28 cellular contexts compared by ENCODE assay signal in genomic region chr1:229042482-229042881, GRCh38.
"Had no signal": no experiment of that assay in that cellular context is flagged by ENCODE, and none has a peak within 500 bp of the region (broad histone marks: within the 10 kb centered on the region; RNA-seq: fewer than 3 reads in every experiment).

No MANE protein-coding gene starts in this region.

- DNase-seq: activated CD4-positive, alpha-beta T cell treated with anti-CD3 and anti-CD28 coated beads for 48 hours; activated CD4-positive, alpha-beta T cell treated with anti-CD3 and anti-CD28 coated beads, Interleukin-2, amount 50 U/mL, for 1 hour; activated CD4-positive, alpha-beta T cell treated with anti-CD3 and anti-CD28 coated beads, Interleukin-2, amount 50 U/mL, for 48 hours; activated CD8-positive, alpha-beta memory T cell treated with anti-CD3 and anti-CD28 coated beads for 24 hours; activated CD8-positive, alpha-beta T cell treated with anti-CD3 and anti-CD28 coated beads for 36 hours; activated gamma-delta T cell treated with Interleukin-2 at 50 U/mL for 16 hours; activated naive CD4-positive, alpha-beta T cell treated with anti-CD3 and anti-CD28 coated beads, Interleukin-2, amount 50 U/mL, for 16 hours; activated naive CD4-positive, alpha-beta T cell treated with Interleukin-2 at 50 U/mL for 16 hours; activated T-cell treated with anti-CD3 and anti-CD28 coated beads, Interleukin-2, amount 50 U/mL, for 72 hours; amniotic stem cell; anterior cingulate cortex; brain microvascular endothelial cell; dorsolateral prefrontal cortex; effector memory CD4-positive, alpha-beta T cell; erythroblast; esophagus squamous epithelium; foreskin melanocyte; heart right ventricle; T-helper 2 cell had no signal

- H3K36me3 ChIP-seq: brain microvascular endothelial cell, esophagus squamous epithelium, gastroesophageal sphincter, heart right ventricle had no signal

- ATAC-seq: activated CD4-positive, CD25-positive, alpha-beta regulatory T cell treated with anti-CD3 and anti-CD28 coated beads, Interleukin-2, amount 50 U/mL, for 24 hours; activated CD8-positive, alpha-beta T cell treated with anti-CD3 and anti-CD28 coated beads for 36 hours; activated T-cell treated with anti-CD3 and anti-CD28 coated beads, Interleukin-2, amount 50 U/mL, for 72 hours; gastroesophageal sphincter; WTC11 had no signal

- H3K4me3 ChIP-seq: coronary artery, dorsolateral prefrontal cortex, esophagus squamous epithelium, gastroesophageal sphincter, heart right ventricle had no signal

- H3K27me3 ChIP-seq: brain microvascular endothelial cell, gastroesophageal sphincter had no signal

- FAIRE-seq: astrocyte, bronchial epithelial cell had no signal

- H3K4me3 Mint-ChIP-seq: activated CD8-positive, alpha-beta T cell treated with anti-CD3 and anti-CD28 coated beads for 36 hours; activated naive CD8-positive, alpha-beta T cell; activated T-cell treated with anti-CD3 and anti-CD28 coated beads, Interleukin-2, amount 50 U/mL, for 72 hours; central memory CD8-positive, alpha-beta T cell; dendritic cell treated with granulocyte-macrophage colony-stimulating factor and Interleukin-4, amounts not matched to agents 40 ng/mL and 50 ng/mL, for 4 days; WTC11 had no signal

- H3K27ac Mint-ChIP-seq: activated CD8-positive, alpha-beta T cell treated with anti-CD3 and anti-CD28 coated beads for 36 hours; activated naive CD8-positive, alpha-beta T cell; activated T-cell treated with anti-CD3 and anti-CD28 coated beads, Interleukin-2, amount 50 U/mL, for 72 hours; dendritic cell treated with granulocyte-macrophage colony-stimulating factor and Interleukin-4, amounts not matched to agents 40 ng/mL and 50 ng/mL, for 4 days; WTC11 had no signal

- H3K9me3 Mint-ChIP-seq: activated CD8-positive, alpha-beta T cell treated with anti-CD3 and anti-CD28 coated beads for 36 hours; activated T-cell treated with anti-CD3 and anti-CD28 coated beads, Interleukin-2, amount 50 U/mL, for 72 hours; central memory CD8-positive, alpha-beta T cell; dendritic cell treated with granulocyte-macrophage colony-stimulating factor and Interleukin-4, amounts not matched to agents 40 ng/mL and 50 ng/mL, for 4 days had no signal

- H3K4me1 ChIP-seq: gastroesophageal sphincter had no signal

- H3K9me3 ChIP-seq: esophagus squamous epithelium, gastroesophageal sphincter, heart right ventricle had no signal

- H3K36me3 Mint-ChIP-seq: WTC11 had no signal

- H3K27ac ChIP-seq: brain microvascular endothelial cell, coronary artery, dorsolateral prefrontal cortex, esophagus squamous epithelium, gastroesophageal sphincter had no signal
